11 cellular contexts compared by ENCODE assay signal in genomic region chr6:38688579-38689087, GRCh38. TPM values are rescaled to one million over a fixed set of nuclear protein-coding genes. Genes with fewer than 3 reads are reported as not detected.
DNase-seq lines count a peak whose midpoint lies in the region; ATAC-seq and TF ChIP-seq lines count a peak whose summit lies in the region.
"Had no signal": no experiment of that assay in that cellular context is flagged by ENCODE, and none has a peak within 500 bp of the region (broad histone marks: within the 10 kb centered on the region; RNA-seq: fewer than 3 reads in every experiment).

No MANE protein-coding gene starts in this region.

- peaks cover 44% of the 10 kb centered on the region for H3K4me1 Mint-ChIP-seq in activated B cell treated with CpG ODN at 0.5 μM for 24 hours
- peaks cover 17 to 37% (median 20%) of the 10 kb centered on the region in 4 donors for H3K4me1 Mint-ChIP-seq in naive thymus-derived CD8-positive, alpha-beta T cell

- H3K27me3 Mint-ChIP-seq in activated B cell treated with CpG ODN at 0.5 μM for 24 hours, result no peaks in the 10 kb centered on the region
- no peaks in the 10 kb centered on the region for H3K27me3 Mint-ChIP-seq in naive thymus-derived CD8-positive, alpha-beta T cell

- peak overlapping the region; percentile 79 for H3K27ac Mint-ChIP-seq in activated B cell treated with CpG ODN at 0.5 μM for 24 hours
- peak overlapping the region in 8 of 10 donors; percentile 1 to 78 (median 44) for H3K27ac Mint-ChIP-seq in naive thymus-derived CD8-positive, alpha-beta T cell

- CTCF ChIA-PET in activated B cell treated with CpG ODN at 0.5 μM for 24 hours (lab: Charles Lee), result interaction anchor here (1.0 kb wide), 1 partner anchor 194 kb away, joined by 4 read pairs; no protein-coding TSS in a partner anchor

- POLR2A ChIA-PET in activated B cell treated with CpG ODN at 0.5 μM for 24 hours (lab: Charles Lee), result interaction anchor here (0.8 to 1.0 kb wide), 4 partner anchors 12 to 164 kb away, joined by 4 to 12 read pairs (median 4); partner anchors contain the start of genes BTBD9 and GLO1
- POLR2A ChIA-PET in naive thymus-derived CD8-positive, alpha-beta T cell (lab: Charles Lee), result no interaction called here

- TF ChIP-seq CTCF in activated B cell treated with CpG ODN at 0.5 μM for 24 hours (IDR thresholded peaks at IDR 0.05), result no peak

- ATAC-seq in HG02759 (IDR thresholded peaks at IDR 0.05; ENCODE audit: unreplicated experiment) (peak; percentile 55), activated B cell treated with CpG ODN at 0.5 μM for 24 hours (ENCODE audit: low read depth) (peak; percentile 98), HG02840 (IDR thresholded peaks at IDR 0.05; ENCODE audit: low FRiP score, unreplicated experiment) (no peak)
- no peak for ATAC-seq in naive thymus-derived CD8-positive, alpha-beta T cell

- H3K36me3 Mint-ChIP-seq in activated B cell treated with CpG ODN at 0.5 μM for 24 hours (ENCODE audit: low read depth), result peaks cover 23% of the 10 kb centered on the region
- H3K36me3 Mint-ChIP-seq in naive thymus-derived CD8-positive, alpha-beta T cell, result peaks cover 0 to 28% (median 3%) of the 10 kb centered on the region in 3 donors

- H3K9me3 Mint-ChIP-seq in activated B cell treated with CpG ODN at 0.5 μM for 24 hours, result no peaks in the 10 kb centered on the region
- H3K9me3 Mint-ChIP-seq in naive thymus-derived CD8-positive, alpha-beta T cell, result no peaks in the 10 kb centered on the region

- DNase-seq in NCI-H146 (lab: John Stamatoyannopoulos, UW) (peak; percentile 22), NCI-H146 treated with DMSO at 0.1 percent for 48 hours (lab: John Stamatoyannopoulos, UW; ENCODE audit: unreplicated experiment) (no peak), activated B cell treated with CpG ODN at 0.5 μM for 24 hours (peak; percentile 32), posterior cingulate gyrus (no peak)
- no peak for DNase-seq in naive thymus-derived CD8-positive, alpha-beta T cell
- no peak for DNase-seq in stimulated activated CD4-positive, alpha-beta T cell treated with anti-CD3 and anti-CD28 coated beads, Interleukin-15, amount 100 ng/mL, for 24 hours
- DNase-seq: aorta; Kasumi-1; stimulated activated CD4-positive, alpha-beta T cell treated with anti-CD3 and anti-CD28 coated beads, Interleukin-12 subunit alpha, Interleukin-12 subunit beta, amount 100 ng/mL, for 4 hours had no signal

- intact Hi-C loops in activated B cell treated with CpG ODN at 0.5 μM for 24 hours (cut with micrococcal nuclease) (loop anchor here (2.0 kb wide), 1 partner anchor 14 kb away; the partner anchor contains the start of gene GLO1), posterior cingulate gyrus (cut with DNase I) (no loop called here)

- H3K4me3 Mint-ChIP-seq in activated B cell treated with CpG ODN at 0.5 μM for 24 hours, result peak overlapping the region; percentile 75
- peak overlapping the region in 1 of 10 donors; percentile 22 for H3K4me3 Mint-ChIP-seq in naive thymus-derived CD8-positive, alpha-beta T cell

RNA-seq across cellular contexts. Expression of gene GLO1, which starts 14.3 kb away (rescaled TPM):
- 52.0 and 52.4 TPM in 2 replicates for total RNA-seq in activated B cell treated with CpG ODN at 0.5 μM for 24 hours
- 10 to 100 TPM; 30.7 to 30.8 TPM for total RNA-seq in naive thymus-derived CD8-positive, alpha-beta T cell
- polyA plus RNA-seq in naive thymus-derived CD8-positive, alpha-beta T cell, result 100 to 1,000 TPM in 1 of 3 donors, 10 to 100 TPM in 2; 74.1 to 103 (median 80.1) TPM

RNA-seq across cellular contexts. Expression of gene DNAH8, which starts 26.5 kb away (rescaled TPM):
- total RNA-seq in activated B cell treated with CpG ODN at 0.5 μM for 24 hours, result 1.1 and 2.0 TPM in 2 replicates
- not detected for total RNA-seq in naive thymus-derived CD8-positive, alpha-beta T cell
- polyA plus RNA-seq in naive thymus-derived CD8-positive, alpha-beta T cell, result not detected

RNA-seq across cellular contexts. Expression of gene BTBD9, which starts 48.9 kb away (rescaled TPM):
- 19.4 and 25.7 TPM in 2 replicates for total RNA-seq in activated B cell treated with CpG ODN at 0.5 μM for 24 hours
- 10 to 100 TPM; 30.8 to 32.2 TPM for total RNA-seq in naive thymus-derived CD8-positive, alpha-beta T cell
- 10 to 100 TPM in 2 of 3 donors, 1 to 10 TPM in 1; 9.3 to 10.6 (median 10.4) TPM for polyA plus RNA-seq in naive thymus-derived CD8-positive, alpha-beta T cell

Comparison
In these comparisons a context has a peak if more than half of its experiments do, and no peak if none do; other contexts are left out.
1. DNase-seq: peak in NCI-H146 (single experiment) and activated B cell treated with CpG ODN at 0.5 μM for 24 hours (single experiment); none in NCI-H146 treated with DMSO at 0.1 percent for 48 hours (single experiment), naive thymus-derived CD8-positive, alpha-beta T cell (0 of 10), posterior cingulate gyrus (0 of 10) and stimulated activated CD4-positive, alpha-beta T cell treated with anti-CD3 and anti-CD28 coated beads, Interleukin-15, amount 100 ng/mL, for 24 hours (single experiment).
2. ATAC-seq: peak in HG02759 (single experiment) and activated B cell treated with CpG ODN at 0.5 μM for 24 hours (single experiment); none in naive thymus-derived CD8-positive, alpha-beta T cell (0 of 2) and HG02840 (single experiment).